ENCODE assay signal across 1 cellular context in genomic region chr6:31528821-31529328, GRCh38.
A peak's percentile ranks its signal among the peaks of the same experiment; 100 is the strongest.
TF ChIP-seq lines count a peak whose summit lies in the region.

TSS of gene MCCD1 (plus strand) at chr6:31528962. CDS start at chr6:31529015, 53 bp downstream.

TF ChIP-seq in GM12878, 131 proteins besides CTCF, POLR2A, EP300 and RAD21 (continued from another document):
- TF ChIP-seq, protein P1, sequence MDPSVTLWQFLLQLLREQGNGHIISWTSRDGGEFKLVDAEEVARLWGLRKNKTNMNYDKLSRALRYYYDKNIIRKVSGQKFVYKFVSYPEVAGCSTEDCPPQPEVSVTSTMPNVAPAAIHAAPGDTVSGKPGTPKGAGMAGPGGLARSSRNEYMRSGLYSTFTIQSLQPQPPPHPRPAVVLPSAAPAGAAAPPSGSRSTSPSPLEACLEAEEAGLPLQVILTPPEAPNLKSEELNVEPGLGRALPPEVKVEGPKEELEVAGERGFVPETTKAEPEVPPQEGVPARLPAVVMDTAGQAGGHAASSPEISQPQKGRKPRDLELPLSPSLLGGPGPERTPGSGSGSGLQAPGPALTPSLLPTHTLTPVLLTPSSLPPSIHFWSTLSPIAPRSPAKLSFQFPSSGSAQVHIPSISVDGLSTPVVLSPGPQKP (IDR thresholded peaks at IDR 0.05; ENCODE audit: low read depth, low read length) = no peak
- TF ChIP-seq FOXM1 (IDR thresholded peaks at IDR 0.05; ENCODE audit: low read depth, low read length) (0 out of 2 replicates have a peak, but pooled peaks have one; percentile 3), KAT2A (conservative IDR thresholded peaks at IDR 0.05; ENCODE audit: control insufficient read depth, low read depth, low read length) (no peak), ATF7 (IDR thresholded peaks at IDR 0.05; ENCODE audit: low read depth) (no peak)
